Comparison of ENCODE assay signal across 8 cellular contexts in genomic region chr2:17753803-17754663, GRCh38. TPM values are rescaled to one million over a fixed set of nuclear protein-coding genes. Genes with fewer than 3 reads are reported as not detected.
DNase-seq lines count a peak whose midpoint lies in the region; ATAC-seq and TF ChIP-seq lines count a peak whose summit lies in the region.

Gene GEN1, plus strand, starts transcription at chr2:17754138. Its CDS starts 5,806 bp downstream, at chr2:17759944.
Gene SMC6, minus strand, starts transcription at chr2:17753810. Its CDS starts 7,864 bp downstream, at chr2:17745946.

- peak; percentile 58 for TF ChIP-seq POLR2A in GM18951 (IDR thresholded peaks at IDR 0.05; ENCODE audit: extremely low read depth, insufficient read depth, insufficient read length)

- H3K79me2 ChIP-seq in mammary epithelial cell (ENCODE audit: insufficient read depth, low read length), result peaks cover 91% of the 10 kb centered on the region

- no peaks in the 10 kb centered on the region for H3K36me3 ChIP-seq in mammary epithelial cell (ENCODE audit: insufficient read depth, low read length)
- H3K36me3 ChIP-seq in iPS-20b (ENCODE audit: insufficient read depth, low read depth, low read length), result no peaks in the 10 kb centered on the region

- H3K4me3 ChIP-seq in WI38 (ENCODE audit: low read depth, low read length), result peak within 1 kb of the TSS; percentile 89
- peak within 1 kb of the TSS; percentile 95 to 98 (median 97) for H3K4me3 ChIP-seq in mammary epithelial cell (replicated peaks in 1 of 3; ENCODE audit: insufficient read depth in 1 of 3, low read depth in 2 of 3, low read length in 3 of 3)
- peak within 1 kb of the TSS; percentile 98 for H3K4me3 ChIP-seq in iPS-20b (ENCODE audit: low read length)
- peak within 1 kb of the TSS; percentile 65 to 99 (median 82) for H3K4me3 ChIP-seq in skin epidermis

- in situ Hi-C loops in GM18951 (cut with MboI; ENCODE audit: low sequenced_read_pairs, unreplicated experiment), result no loop called here
- in situ Hi-C loops in mammary epithelial cell (cut with MboI; ENCODE audit: low sequenced_read_pairs in 2 of 2), result no loop called here

- H3K4me1 ChIP-seq in mammary epithelial cell (ENCODE audit: insufficient read depth, low read length), result peaks cover 27% of the 10 kb centered on the region
- peaks cover 15% of the 10 kb centered on the region; the same call in 1 of the 2 replicates for H3K4me1 ChIP-seq in iPS-20b (ENCODE audit: insufficient read depth, low read length)

- dilution Hi-C loops in mammary epithelial cell (cut with HindIII; ENCODE audit: low sequenced_read_pairs), result no loop called here

- no peaks in the 10 kb centered on the region for H3K9me3 ChIP-seq in mammary epithelial cell (replicated peaks; ENCODE audit: insufficient read depth, low read length)
- no peaks in the 10 kb centered on the region for H3K9me3 ChIP-seq in iPS-20b (ENCODE audit: insufficient read depth, low read depth, low read length)

- peak within 1 kb of the TSS; percentile 95 for H3K4me2 ChIP-seq in mammary epithelial cell (ENCODE audit: insufficient read depth, low read depth, low read length)

- no TSS peak for BruUV-seq in mammary epithelial cell (replicated peaks; lab: Mats Ljungman, UMichigan)

- ATAC-seq in HG03175 (IDR thresholded peaks at IDR 0.05; ENCODE audit: unreplicated experiment), result peak; percentile 74

- no peaks in the 10 kb centered on the region for H4K20me1 ChIP-seq in mammary epithelial cell (ENCODE audit: insufficient read depth, low read length)

- H3K27me3 ChIP-seq in mammary epithelial cell (ENCODE audit: insufficient read depth, low read length) (no peaks in the 10 kb centered on the region), iPS-20b (ENCODE audit: insufficient read depth, low read length) (no peaks in the 10 kb centered on the region)

- H2AFZ ChIP-seq in mammary epithelial cell (ENCODE audit: low read depth, low read length), result peak within 1 kb of the TSS; percentile 99

- peak within 1 kb of the TSS; percentile 94 for H3K27ac ChIP-seq in mammary epithelial cell (ENCODE audit: insufficient read depth, low read depth, low read length)
- peak within 1 kb of the TSS; percentile 52 for H3K27ac ChIP-seq in iPS-20b (ENCODE audit: low read length)
- peak within 1 kb of the TSS; percentile 80 to 100 (median 98) for H3K27ac ChIP-seq in skin epidermis

- CTCF ChIA-PET in mammary epithelial cell (lab: Charles Lee; ENCODE audit: low non-redundant PET), result interaction anchor here (0.6 kb wide), 1 partner anchor 77 kb away, joined by 3 read pairs; no protein-coding TSS in a partner anchor

- DNase-seq in AG08396 (ENCODE audit: low spot score) (peak; percentile 99), NCI-H2227 treated with DMSO at 0.1 percent for 48 hours (lab: John Stamatoyannopoulos, UW) (peak; percentile 88), mammary epithelial cell (peak; percentile 89)

- H3K9ac ChIP-seq in mammary epithelial cell (ENCODE audit: insufficient read depth, low read length) (peak within 1 kb of the TSS; percentile 98), iPS-20b (ENCODE audit: low read depth, low read length) (peak within 1 kb of the TSS; percentile 95)

- intact Hi-C loops in mammary epithelial cell (cut with micrococcal nuclease), result loop anchor here (10.0 kb wide), 1 partner anchor 391 kb away; no protein-coding TSS in a partner anchor

- TF ChIP-seq CTCF in WI38 (IDR thresholded peaks at IDR 0.05; ENCODE audit: low read depth, low read length), result no peak
- TF ChIP-seq CTCF in mammary epithelial cell (conservative IDR thresholded peaks at IDR 0.05 in 1 of 2, IDR thresholded peaks at IDR 0.05 in 1 of 2; ENCODE audit: extremely low read depth in 1 of 2, insufficient read depth in 1 of 2, low read depth in 1 of 2, low read length in 2 of 2), result no peak

- 1% methylated on average over 29 of the region's 76 CpGs for WGBS in mammary epithelial cell (ENCODE audit: low coverage, missing lambda C conversion rate)

RNA-seq across cellular contexts. Expression of gene GEN1, which starts in this region (rescaled TPM):
- 10 to 100 TPM; 10.0 to 27.3 TPM for total RNA-seq in mammary epithelial cell
- 7.4 TPM for polyA plus RNA-seq in mammary epithelial cell
- polyA minus RNA-seq in mammary epithelial cell, result 23.6 TPM

RNA-seq across cellular contexts. Expression of gene SMC6, which starts in this region (rescaled TPM):
- total RNA-seq in mammary epithelial cell, result 10 to 100 TPM; 23.0 to 32.8 TPM
- 10.3 TPM for polyA plus RNA-seq in mammary epithelial cell
- polyA minus RNA-seq in mammary epithelial cell, result 12.0 TPM

Comparison
In these comparisons a context has a peak if more than half of its experiments do, and no peak if none do; other contexts are left out.
1. Peak in every context shown above with its lines: DNase-seq, ATAC-seq, H3K4me3 ChIP-seq and H3K27ac ChIP-seq.